8 cellular contexts compared by ENCODE assay signal in genomic region chr20:33719277-33719988, GRCh38. TPM values are rescaled to one million over a fixed set of nuclear protein-coding genes. Genes with fewer than 3 reads are reported as not detected.
DNase-seq lines count a peak whose midpoint lies in the region; ATAC-seq and TF ChIP-seq lines count a peak whose summit lies in the region.

No MANE protein-coding gene starts in this region.

- TF ChIP-seq CTCF in AG04450 (IDR thresholded peaks at IDR 0.05; ENCODE audit: low read depth, low read length) (no peak), MCF 10A (IDR thresholded peaks at IDR 0.05; ENCODE audit: unreplicated experiment) (no peak), mucosa of descending colon (IDR thresholded peaks at IDR 0.05) (no peak)

- BruUV-seq in MCF 10A (replicated peaks; lab: Mats Ljungman, UMichigan) = TSS peak; percentile 86

- H3K4me1 ChIP-seq in mucosa of descending colon (ENCODE audit: low read depth) = peaks cover 16% of the 10 kb centered on the region

- CTCF ChIA-PET in AG04450 (lab: Charles Lee) = interaction anchor here (1.5 to 1.7 kb wide), 2 partner anchors 11 to 33 kb away, joined by 3 to 5 read pairs; no protein-coding TSS in a partner anchor
- CTCF ChIA-PET in MCF 10A (lab: Yijun Ruan, JAX) = interaction anchor here (0.5 to 2.4 kb wide), 8 partner anchors 15 to 1996 kb away, joined by 3 to 7 read pairs (median 3); partner anchors contain the start of gene E2F1

- H3K27me3 ChIP-seq in AG04450 (ENCODE audit: control insufficient read depth, insufficient read depth, low read length) = no peaks in the 10 kb centered on the region

- ATAC-seq in HG03354 (IDR thresholded peaks at IDR 0.05; ENCODE audit: poor library complexity, severe bottlenecking, unreplicated experiment) = peak; percentile 3
- ATAC-seq in mucosa of descending colon = peak; percentile 32
- no peak for ATAC-seq in sciatic nerve

- peak overlapping the region; percentile 67 for H3K4me3 Mint-ChIP-seq in MCF 10A (ENCODE audit: unreplicated experiment)

- H3K36me3 Mint-ChIP-seq in MCF 10A (ENCODE audit: insufficient read depth, unreplicated experiment) = peaks cover 17% of the 10 kb centered on the region

- no peak overlapping the region for H3K27ac ChIP-seq in AG04450 (ENCODE audit: low read depth, low read length)

- H3K27ac Mint-ChIP-seq in MCF 10A (ENCODE audit: low read depth, unreplicated experiment) = peak overlapping the region; percentile 0

- H3K27me3 Mint-ChIP-seq in MCF 10A (ENCODE audit: insufficient read depth, unreplicated experiment) = no peaks in the 10 kb centered on the region

- intact Hi-C loops in MCF 10A (cut with micrococcal nuclease) (no loop called here), mucosa of descending colon (cut with DNase I, micrococcal nuclease) (no loop called here), sciatic nerve (cut with DNase I) (no loop called here)

- H3K9me3 ChIP-seq in AG04450 (ENCODE audit: control insufficient read depth, insufficient read depth, low read length) (peaks cover 3% of the 10 kb centered on the region; the same call in 1 of the 2 replicates), mucosa of descending colon (no peaks in the 10 kb centered on the region)

- no peaks in the 10 kb centered on the region for H3K36me3 ChIP-seq in mucosa of descending colon (ENCODE audit: low read depth)

- H3K9me3 Mint-ChIP-seq in MCF 10A (ENCODE audit: unreplicated experiment) = peaks cover 7% of the 10 kb centered on the region

- DNase-seq in AG04450 (ENCODE audit: low read depth, low spot score) = no peak
- DNase-seq in MCF 10A (ENCODE audit: unreplicated experiment) = peak; percentile 11
- peak in 2 of 3 donors; percentile 34 to 48 for DNase-seq in mucosa of descending colon
- DNase-seq in SIG-M5 treated with dmso at 0.1 percent for 504 hours (lab: John Stamatoyannopoulos, UW; ENCODE audit: unreplicated experiment) = no peak
- DNase-seq in GM19240 (ENCODE audit: insufficient read length, low spot score) = no peak
- DNase-seq in sciatic nerve (ENCODE audit: low spot score) = no peak
- no peak for DNase-seq in activated CD4-positive, CD25-positive, alpha-beta regulatory T cell treated with anti-CD3 and anti-CD28 coated beads, Interleukin-2, amount 50 U/mL, for 72 hours

- H3K4me3 ChIP-seq in AG04450 (ENCODE audit: low read depth, low read length) = peak overlapping the region; percentile 94
- peak overlapping the region; percentile 65 for H3K4me3 ChIP-seq in mucosa of descending colon

- peaks cover 9% of the 10 kb centered on the region for H3K4me1 Mint-ChIP-seq in MCF 10A (ENCODE audit: insufficient read depth, unreplicated experiment)

- POLR2A ChIA-PET in AG04450 (lab: Yijun Ruan, JAX) (interaction anchor here (1.2 to 1.6 kb wide), 3 partner anchors 12 to 56 kb away, joined by 4 to 6 read pairs (median 4); partner anchors contain the start of gene ZNF341), MCF 10A (lab: Yijun Ruan, JAX) (interaction anchor here (0.5 to 3.2 kb wide), 21 partner anchors 10 to 900 kb away, joined by 3 to 37 read pairs (median 5); partner anchors contain the start of genes ACTL10, CHMP4B, EIF2S2 and MAPRE1)

RNA-seq across cellular contexts. Expression of gene PXMP4, which starts 0.7 kb away (rescaled TPM):
- polyA plus RNA-seq in AG04450 (2011; rRNA removed) = 5.9 and 6.0 TPM in 2 replicates
- 7.2 and 7.6 TPM in 2 replicates for polyA minus RNA-seq in AG04450 (2011; rRNA and poly(A)+ RNA removed)
- total RNA-seq in MCF 10A (2022) (3.9 and 5.2 TPM in 2 replicates), mucosa of descending colon (10 to 100 TPM; 14.5 to 18.6 (median 18.2) TPM), sciatic nerve (9.3 TPM)

RNA-seq across cellular contexts. Expression of gene ZNF341, which starts 12.4 kb away (rescaled TPM):
- 1.5 and 1.6 TPM in 2 replicates for polyA plus RNA-seq in AG04450 (2011; rRNA removed)
- polyA minus RNA-seq in AG04450 (2011; rRNA and poly(A)+ RNA removed) = 3.6 and 4.5 TPM in 2 replicates
- total RNA-seq in MCF 10A (2022) (2.0 and 2.5 TPM in 2 replicates), mucosa of descending colon (1 to 10 TPM; 5.0 to 5.6 (median 5.1) TPM), sciatic nerve (4.7 TPM)

RNA-seq across cellular contexts. Expression of gene E2F1, which starts 33.2 kb away (rescaled TPM):
- polyA plus RNA-seq in AG04450 (2011; rRNA removed) = 2.6 and 3.0 TPM in 2 replicates
- polyA minus RNA-seq in AG04450 (2011; rRNA and poly(A)+ RNA removed) = 2.2 and 3.0 TPM in 2 replicates
- total RNA-seq in MCF 10A (2022) (1.4 and 3.7 TPM in 2 replicates), mucosa of descending colon (1 to 10 TPM; 3.6 to 8.2 (median 4.1) TPM), sciatic nerve (1.4 TPM)

RNA-seq across cellular contexts. Expression of gene NECAB3, which starts 45.2 kb away (rescaled TPM):
- polyA plus RNA-seq in AG04450 (2011; rRNA removed) = 11.7 and 15.7 TPM in 2 replicates
- polyA minus RNA-seq in AG04450 (2011; rRNA and poly(A)+ RNA removed) = 14.1 and 28.6 TPM in 2 replicates
- total RNA-seq in MCF 10A (2022) (13.0 and 15.1 TPM in 2 replicates), mucosa of descending colon (10 to 100 TPM; 50.7 to 55.7 (median 51.7) TPM), sciatic nerve (24.1 TPM)

RNA-seq across cellular contexts. Expression of gene ACTL10, which starts 52.7 kb away (rescaled TPM):
- polyA plus RNA-seq in AG04450 (2011; rRNA removed) = 0.31 and 0.41 TPM in 2 replicates
- 0.48 and 0.60 TPM in 2 replicates for polyA minus RNA-seq in AG04450 (2011; rRNA and poly(A)+ RNA removed)
- 1.7 and 3.2 TPM in 2 replicates for total RNA-seq in MCF 10A (2022)
- total RNA-seq in mucosa of descending colon = 1 to 10 TPM; 1.7 to 4.2 (median 2.4) TPM
- total RNA-seq in sciatic nerve = 0.71 TPM

Comparison
In these comparisons a context has a peak if more than half of its experiments do, and no peak if none do; other contexts are left out.
1. DNase-seq: peak in MCF 10A (single experiment) and mucosa of descending colon (2 of 3); none in AG04450 (single experiment), SIG-M5 treated with dmso at 0.1 percent for 504 hours (single experiment), GM19240 (single experiment), sciatic nerve (single experiment) and activated CD4-positive, CD25-positive, alpha-beta regulatory T cell treated with anti-CD3 and anti-CD28 coated beads, Interleukin-2, amount 50 U/mL, for 72 hours (single experiment).